8 cellular contexts compared by ENCODE assay signal in the genomic region with DNA sequence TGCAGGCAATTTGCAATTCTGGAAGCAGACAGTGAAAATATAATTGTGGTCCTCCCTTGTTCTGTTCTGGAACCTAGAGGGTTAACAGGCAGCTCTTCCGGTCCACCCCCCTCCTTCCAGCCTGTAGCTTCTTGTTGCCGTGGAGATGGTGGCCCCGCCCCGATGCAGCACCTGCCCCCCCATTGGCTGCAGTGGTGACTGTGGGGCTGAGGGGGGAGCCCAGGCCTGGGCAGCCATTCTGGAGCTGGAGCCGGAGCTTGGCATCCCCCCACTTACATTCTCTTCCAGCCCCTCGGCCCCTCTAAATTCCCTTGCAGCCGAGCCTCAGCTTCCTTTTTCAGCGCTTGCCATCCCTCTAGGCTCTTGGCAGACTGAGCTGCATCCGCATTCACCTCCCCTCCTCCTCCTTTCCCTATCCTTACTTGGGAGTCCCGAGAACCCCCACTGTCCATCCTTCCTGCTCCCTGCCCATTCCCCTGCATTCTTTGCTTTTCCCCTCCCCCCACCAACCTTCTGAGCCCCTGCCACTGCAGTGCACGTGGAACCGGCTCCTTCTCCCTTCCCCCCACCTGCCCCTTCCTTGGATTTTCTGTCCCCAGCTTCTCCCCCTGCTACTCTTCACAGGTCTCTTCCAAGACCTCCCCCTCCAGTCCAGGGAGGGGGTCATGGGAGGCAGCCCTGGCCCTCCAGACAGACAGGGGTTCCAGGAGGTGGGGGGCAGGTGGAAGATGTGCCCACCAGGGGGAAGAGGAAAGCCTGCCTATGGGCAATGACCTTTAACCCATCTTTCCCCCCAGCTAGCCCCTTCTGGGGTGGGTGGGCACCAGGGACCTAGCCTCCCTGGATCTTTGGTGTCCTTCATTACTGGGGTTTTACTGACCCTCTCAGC. TPM values are rescaled to one million over a fixed set of nuclear protein-coding genes. Genes with fewer than 3 reads are reported as not detected.
DNase-seq lines count a peak whose midpoint lies in the region; ATAC-seq and TF ChIP-seq lines count a peak whose summit lies in the region.

No MANE protein-coding gene starts in this region.

- peak overlapping the region; percentile 71 for H3K9ac ChIP-seq in mesendoderm (ENCODE audit: low read length)

- H2BK120ac ChIP-seq in mesendoderm (ENCODE audit: low read depth, low read length), result peak overlapping the region; percentile 39

- peak overlapping the region; percentile 11 for H2BK15ac ChIP-seq in mesendoderm (replicated peaks; ENCODE audit: low read depth)

- peak overlapping the region; percentile 98 for H2BK5ac ChIP-seq in mesendoderm (ENCODE audit: low read length)

- no peak overlapping the region for H4K5ac ChIP-seq in mesendoderm (ENCODE audit: low read length)

- peaks cover 33% of the 10 kb centered on the region for H3K79me1 ChIP-seq in mesendoderm (ENCODE audit: low read length)

- peak overlapping the region; percentile 94 for H4K8ac ChIP-seq in mesendoderm (ENCODE audit: low read depth, low read length)

- H3K27me3 ChIP-seq in mesendoderm (ENCODE audit: insufficient read depth, low read length, poor library complexity), result no peaks in the 10 kb centered on the region

- WGBS in mesendoderm (ENCODE audit: extremely low coverage, insufficient coverage, low lambda C conversion rate), result no CpG with 5 or more reads among the region's 12 CpGs

- peak overlapping the region in 1 of 2 donors; percentile 66 for H3K27ac ChIP-seq in coronary artery
- peak overlapping the region; percentile 98 for H3K27ac ChIP-seq in mesendoderm (ENCODE audit: low read depth, low read length)

- peak overlapping the region; percentile 86 for H3K18ac ChIP-seq in mesendoderm (ENCODE audit: low read length)

- H3K4me1 ChIP-seq in mesendoderm (ENCODE audit: control insufficient read depth, low read depth, low read length), result peaks cover 35% of the 10 kb centered on the region

- peak overlapping the region; percentile 46 for H3K4me3 ChIP-seq in coronary artery
- peak overlapping the region; percentile 33 for H3K4me3 ChIP-seq in mesendoderm (ENCODE audit: low read length)

- DNase-seq in SIG-M5 treated with dmso at 0.1 percent for 504 hours (lab: John Stamatoyannopoulos, UW; ENCODE audit: unreplicated experiment) (peak; percentile 55), SIG-M5 (lab: John Stamatoyannopoulos, UW) (no peak), NCI-H1105 treated with DMSO at 0.1 percent for 48 hours (lab: John Stamatoyannopoulos, UW) (peak; percentile 79), coronary artery (ENCODE audit: low spot score) (no peak), mesendoderm (peak; percentile 98)
- DNase-seq in activated CD4-positive, alpha-beta T cell treated with anti-CD3 and anti-CD28 coated beads for 24 hours (ENCODE audit: low read depth in 2 of 2), result peak; percentile 67 to 71
- DNase-seq in stimulated activated CD8-positive, alpha-beta memory T cell treated with anti-CD3 and anti-CD28 coated beads, Interleukin-7, amount 100 ng/mL, for 1 hour (ENCODE audit: low read depth in 2 of 2), result peak; percentile 51 to 71

- H3K36me3 ChIP-seq in mesendoderm (ENCODE audit: control insufficient read depth, insufficient read depth, low read length), result peaks cover 9% of the 10 kb centered on the region

- H3K23ac ChIP-seq in mesendoderm (ENCODE audit: low read length), result peak overlapping the region; percentile 69

- H2AK5ac ChIP-seq in mesendoderm (ENCODE audit: low read length), result peak overlapping the region; percentile 97

- ATAC-seq in GM18520 (IDR thresholded peaks at IDR 0.05; ENCODE audit: unreplicated experiment), result no peak

- H3K79me2 ChIP-seq in mesendoderm (ENCODE audit: control insufficient read depth, insufficient read depth, low read length), result peaks cover 46% of the 10 kb centered on the region

- peak overlapping the region; percentile 87 for H3K4ac ChIP-seq in mesendoderm (ENCODE audit: low read depth, low read length)

- peak overlapping the region; percentile 81 for H3K56ac ChIP-seq in mesendoderm (ENCODE audit: low read length)

- TF ChIP-seq CTCF in coronary artery (IDR thresholded peaks at IDR 0.05), result no peak

- peak overlapping the region; percentile 71 for H3K4me2 ChIP-seq in mesendoderm (ENCODE audit: low read length)

RNA-seq across cellular contexts. Expression of a gene that starts 11.4 kb away (rescaled TPM):
- 42.1 TPM for polyA plus RNA-seq in mesendoderm (2013, experiment 1 of 2)
- polyA plus RNA-seq in mesendoderm (2013, experiment 2 of 2), result 54.9 TPM

RNA-seq across cellular contexts. Expression of a gene that starts 13.3 kb away (rescaled TPM):
- polyA plus RNA-seq in mesendoderm (2013, experiment 1 of 2), result 227 TPM
- 219 TPM for polyA plus RNA-seq in mesendoderm (2013, experiment 2 of 2)

RNA-seq across cellular contexts. Expression of a gene that starts 20.4 kb away (rescaled TPM):
- polyA plus RNA-seq in mesendoderm (2013, experiment 1 of 2), result 22.8 TPM
- polyA plus RNA-seq in mesendoderm (2013, experiment 2 of 2), result 22.2 TPM

RNA-seq across cellular contexts. Expression of a gene that starts 23.1 kb away (rescaled TPM):
- polyA plus RNA-seq in mesendoderm (2013, experiment 1 of 2), result 15.1 TPM
- 15.5 TPM for polyA plus RNA-seq in mesendoderm (2013, experiment 2 of 2)

RNA-seq across cellular contexts. Expression of a gene that starts 39.6 kb away (rescaled TPM):
- polyA plus RNA-seq in mesendoderm (2013, experiment 1 of 2), result 44.8 TPM
- polyA plus RNA-seq in mesendoderm (2013, experiment 2 of 2), result 46.4 TPM

Comparison
In these comparisons a context has a peak if more than half of its experiments do, and no peak if none do; other contexts are left out.
1. DNase-seq: peak in SIG-M5 treated with dmso at 0.1 percent for 504 hours (single experiment), NCI-H1105 treated with DMSO at 0.1 percent for 48 hours (single experiment), activated CD4-positive, alpha-beta T cell treated with anti-CD3 and anti-CD28 coated beads for 24 hours (2 of 2), mesendoderm (single experiment) and stimulated activated CD8-positive, alpha-beta memory T cell treated with anti-CD3 and anti-CD28 coated beads, Interleukin-7, amount 100 ng/mL, for 1 hour (2 of 2); none in SIG-M5 (single experiment) and coronary artery (single experiment).